1 cellular context compared by ENCODE assay signal in genomic region chr22:45259754-45260394, GRCh38.
TF ChIP-seq lines count a peak whose summit lies in the region.

No MANE protein-coding gene starts in this region.

TF ChIP-seq in HepG2, 621 proteins besides CTCF, POLR2A, EP300 and RAD21:
- TF ChIP-seq ZKSCAN1 (IDR thresholded peaks at IDR 0.05; ENCODE audit: low read length): peak; percentile 76
- peak; percentile 97 for TF ChIP-seq ZFP91 (CRISPR knock-in tag; IDR thresholded peaks at IDR 0.05; ENCODE audit: borderline replicate concordance)
- no peak for TF ChIP-seq TCF7L2 (IDR thresholded peaks at IDR 0.05; ENCODE audit: low read depth, low read length)
- peak; percentile 83 for TF ChIP-seq MAFF (IDR thresholded peaks at IDR 0.05; ENCODE audit: low read depth, low read length)
- TF ChIP-seq MAFK (conservative IDR thresholded peaks at IDR 0.05 in 1 of 2, IDR thresholded peaks at IDR 0.05 in 1 of 2; ENCODE audit: low read length in 2 of 2): peak; percentile 88 to 91
- no peak for TF ChIP-seq NFE2L2 (IDR thresholded peaks at IDR 0.05; ENCODE audit: low read length)
